Comparison of ENCODE assay signal across 34 cellular contexts in genomic region chr5:108696407-108696806, GRCh38. TPM values are rescaled to one million over a fixed set of nuclear protein-coding genes. Genes with fewer than 3 reads are reported as not detected.
DNase-seq lines count a peak whose midpoint lies in the region; ATAC-seq, FAIRE-seq and TF ChIP-seq lines count a peak whose summit lies in the region.
"Had no signal": no experiment of that assay in that cellular context is flagged by ENCODE, and none has a peak within 500 bp of the region (broad histone marks: within the 10 kb centered on the region; RNA-seq: fewer than 3 reads in every experiment).

No MANE protein-coding gene starts in this region.

- no peak for TF ChIP-seq RAD21 in A549 (conservative IDR thresholded peaks at IDR 0.05 in 1 of 2, IDR thresholded peaks at IDR 0.05 in 1 of 2)

- CTCF ChIA-PET in A549 (lab: Yijun Ruan, JAX) = interaction anchor here (1.1 kb wide), 1 partner anchor 15 kb away, joined by 3 read pairs; no protein-coding TSS in a partner anchor
- CTCF ChIA-PET in HEK293 (lab: Yijun Ruan, JAX) = interaction anchor here (0.6 kb wide), 1 partner anchor 12 kb away, joined by 3 read pairs; no protein-coding TSS in a partner anchor

- H3K36me3 ChIP-seq in GM23338 (ENCODE audit: insufficient read depth) (no peaks in the 10 kb centered on the region), HEK293 (ENCODE audit: control insufficient read depth in 2 of 2, insufficient read depth in 1 of 2, low read length in 2 of 2) (no peaks in the 10 kb centered on the region), Karpas-422 (ENCODE audit: insufficient read depth, low read length) (no peaks in the 10 kb centered on the region)
- H3K36me3 ChIP-seq: BE2C; BLaER1; BLaER1 treated with 17β-estradiol and CSF1 and Interleukin-3, amounts not matched to agents 10 nM and 100 nM had no signal

- TF ChIP-seq POLR2A in A549 (IDR thresholded peaks at IDR 0.05; ENCODE audit: low read length) = no peak

- no peak for TF ChIP-seq CTCF in A549 (IDR thresholded peaks at IDR 0.05)
- TF ChIP-seq CTCF in GM23338 (conservative IDR thresholded peaks at IDR 0.05; ENCODE audit: low read depth in 2 of 2) = no peak
- TF ChIP-seq CTCF in HEK293 (tag by site-specific recombination; IDR thresholded peaks at IDR 0.05) = no peak

- POLR2A ChIA-PET in A549 (lab: Yijun Ruan, JAX) = no interaction called here
- POLR2A ChIA-PET in HEK293 (lab: Yijun Ruan, JAX) = no interaction called here

- H3K79me2 ChIP-seq in GM23338 (replicated peaks; ENCODE audit: insufficient read depth) (no peaks in the 10 kb centered on the region), Karpas-422 (ENCODE audit: low read length) (no peaks in the 10 kb centered on the region)

- H4K20me1 ChIP-seq in GM23338 (replicated peaks; ENCODE audit: insufficient read depth) (no peaks in the 10 kb centered on the region), Karpas-422 (ENCODE audit: insufficient read depth, low read depth, low read length) (no peaks in the 10 kb centered on the region)
- H4K20me1 ChIP-seq: BLaER1; BLaER1 treated with 17β-estradiol and CSF1 and Interleukin-3, amounts not matched to agents 10 nM and 100 nM had no signal

- H3K27ac ChIP-seq in A549 = no peak overlapping the region
- no peak overlapping the region for H3K27ac ChIP-seq in GM23338 (ENCODE audit: low read depth)
- H3K27ac ChIP-seq in HEK293 (ENCODE audit: extremely low read depth, low read depth, low read length) = no peak overlapping the region
- H3K27ac ChIP-seq in Karpas-422 (ENCODE audit: low read length) = no peak overlapping the region
- H3K27ac ChIP-seq: BLaER1; BLaER1 treated with 17β-estradiol and CSF1 and Interleukin-3, amounts not matched to agents 10 nM and 100 nM; C4-2B had no signal

- DNase-seq in activated naive CD8-positive, alpha-beta T cell treated with anti-CD3 and anti-CD28 coated beads, Interleukin-2, amount 50 U/mL, for 24 hours = no peak
- DNase-seq in A549 (ENCODE audit: low read depth in 1 of 2, low spot score in 1 of 2) = no peak
- no peak for DNase-seq in GM23338 (ENCODE audit: low spot score)
- DNase-seq in hippocampal formation (lab: John Stamatoyannopoulos, UW) = no peak
- no peak for DNase-seq in Karpas-422
- DNase-seq: 8988T; ACHN; AML-193; BE2C; C1 segment of cervical spinal cord; Caco-2; Calu3; CD4-positive, alpha-beta memory T cell; CD4-positive, alpha-beta T cell; CD4-positive, CD25-positive, alpha-beta regulatory T cell; CD8-positive, alpha-beta memory T cell; CD8-positive, alpha-beta T cell; DMS 273 treated with DMSO at 0.1 percent for 48 hours; DMS153; DMS53; DMS79; DMS79 treated with DMSO at 0.1 percent for 48 hours; DND-41; EL had no signal

- no peak overlapping the region for H3K4me3 Mint-ChIP-seq in activated naive CD8-positive, alpha-beta T cell
- no peak overlapping the region for H3K4me3 Mint-ChIP-seq in activated naive CD8-positive, alpha-beta T cell treated with anti-CD3 and anti-CD28 coated beads, Interleukin-2, amount 50 U/mL, for 24 hours
- no peak overlapping the region for H3K4me3 Mint-ChIP-seq in GM23338
- H3K4me3 Mint-ChIP-seq: B cell; CD14-positive monocyte; CD4-positive, alpha-beta memory T cell; CD4-positive, alpha-beta T cell; CD4-positive, CD25-positive, alpha-beta regulatory T cell; CD8-positive, alpha-beta memory T cell; CD8-positive, alpha-beta T cell had no signal

- no peaks in the 10 kb centered on the region for H3F3A ChIP-seq in GM23338 (replicated peaks; ENCODE audit: low read depth)

- TF ChIP-seq EP300 in A549 (IDR thresholded peaks at IDR 0.05) = no peak

- WGBS in A549 (ENCODE audit: missing lambda C conversion rate) = 68% methylated on average over 5 of the region's 5 CpGs

- no peaks in the 10 kb centered on the region for H3K9me3 Mint-ChIP-seq in activated naive CD8-positive, alpha-beta T cell (ENCODE audit: low read depth)
- no peaks in the 10 kb centered on the region for H3K9me3 Mint-ChIP-seq in activated naive CD8-positive, alpha-beta T cell treated with anti-CD3 and anti-CD28 coated beads, Interleukin-2, amount 50 U/mL, for 24 hours
- H3K9me3 Mint-ChIP-seq in GM23338 = no peaks in the 10 kb centered on the region
- H3K9me3 Mint-ChIP-seq: CD4-positive, alpha-beta memory T cell; CD4-positive, alpha-beta T cell; CD8-positive, alpha-beta memory T cell; CD8-positive, alpha-beta T cell had no signal

- no peaks in the 10 kb centered on the region for H3K4me1 Mint-ChIP-seq in activated naive CD8-positive, alpha-beta T cell (ENCODE audit: low read depth)
- no peaks in the 10 kb centered on the region for H3K4me1 Mint-ChIP-seq in activated naive CD8-positive, alpha-beta T cell treated with anti-CD3 and anti-CD28 coated beads, Interleukin-2, amount 50 U/mL, for 24 hours
- H3K4me1 Mint-ChIP-seq in GM23338 = peaks cover 16% of the 10 kb centered on the region
- H3K4me1 Mint-ChIP-seq: CD14-positive monocyte; CD4-positive, alpha-beta memory T cell; CD4-positive, CD25-positive, alpha-beta regulatory T cell; CD8-positive, alpha-beta memory T cell had no signal

- no peak overlapping the region for H3K4me2 ChIP-seq in A549
- no peak overlapping the region for H3K4me2 ChIP-seq in GM23338
- H3K4me2 ChIP-seq in Karpas-422 (ENCODE audit: low read depth, low read length, poor library complexity, severe bottlenecking) = no peak overlapping the region
- H3K4me2 ChIP-seq: BLaER1; BLaER1 treated with 17β-estradiol and CSF1 and Interleukin-3, amounts not matched to agents 10 nM and 100 nM had no signal

- H3K27ac Mint-ChIP-seq in activated naive CD8-positive, alpha-beta T cell = peak overlapping the region; percentile 18
- no peak overlapping the region for H3K27ac Mint-ChIP-seq in activated naive CD8-positive, alpha-beta T cell treated with anti-CD3 and anti-CD28 coated beads, Interleukin-2, amount 50 U/mL, for 24 hours
- no peak overlapping the region for H3K27ac Mint-ChIP-seq in GM23338
- H3K27ac Mint-ChIP-seq: B cell; CD14-positive monocyte; CD4-positive, alpha-beta memory T cell; CD4-positive, alpha-beta T cell; CD8-positive, alpha-beta memory T cell; CD8-positive, alpha-beta T cell had no signal

- H3K27me3 ChIP-seq in GM23338 (ENCODE audit: insufficient read depth) (no peaks in the 10 kb centered on the region), Karpas-422 (ENCODE audit: low read length) (no peaks in the 10 kb centered on the region)
- H3K27me3 ChIP-seq: BE2C; BLaER1; BLaER1 treated with 17β-estradiol and CSF1 and Interleukin-3, amounts not matched to agents 10 nM and 100 nM had no signal

- H3K4me1 ChIP-seq in A549 = no peaks in the 10 kb centered on the region
- H3K4me1 ChIP-seq in GM23338 (ENCODE audit: insufficient read depth) = peaks cover 13% of the 10 kb centered on the region
- H3K4me1 ChIP-seq in HEK293 (ENCODE audit: control insufficient read depth, insufficient read depth, low read length) = no peaks in the 10 kb centered on the region
- H3K4me1 ChIP-seq in Karpas-422 (ENCODE audit: low read length) = no peaks in the 10 kb centered on the region
- H3K4me1 ChIP-seq: Caco-2 had no signal

- no peaks in the 10 kb centered on the region for H3K36me3 Mint-ChIP-seq in activated naive CD8-positive, alpha-beta T cell
- no peaks in the 10 kb centered on the region for H3K36me3 Mint-ChIP-seq in activated naive CD8-positive, alpha-beta T cell treated with anti-CD3 and anti-CD28 coated beads, Interleukin-2, amount 50 U/mL, for 24 hours (ENCODE audit: low read depth)
- no peaks in the 10 kb centered on the region for H3K36me3 Mint-ChIP-seq in GM23338 (ENCODE audit: low read depth)
- H3K36me3 Mint-ChIP-seq: CD14-positive monocyte; CD4-positive, alpha-beta memory T cell; CD4-positive, CD25-positive, alpha-beta regulatory T cell; CD8-positive, alpha-beta memory T cell; CD8-positive, alpha-beta T cell had no signal

- FAIRE-seq in A549 (lab: Jason Lieb, UNC) = no peak
- FAIRE-seq: A204.1, D721Med had no signal

- H2AFZ ChIP-seq in GM23338 (peak overlapping the region; percentile 43; the same call in 1 of the 2 replicates), Karpas-422 (ENCODE audit: low read length) (no peak overlapping the region)

- H3K9me2 ChIP-seq in GM23338 (ENCODE audit: insufficient read depth) (0 out of 2 replicates have a peak, but pooled peaks cover 5% of the 10 kb centered on the region), Karpas-422 (replicated peaks; ENCODE audit: insufficient read depth, low read length) (no peaks in the 10 kb centered on the region)

- H3K9me3 ChIP-seq in A549 (no peaks in the 10 kb centered on the region), HEK293 (ENCODE audit: control insufficient read depth, insufficient read depth, low read depth, low read length) (no peaks in the 10 kb centered on the region), Karpas-422 (ENCODE audit: low read length) (no peaks in the 10 kb centered on the region)
- H3K9me3 ChIP-seq: BE2C; BLaER1; BLaER1 treated with 17β-estradiol and CSF1 and Interleukin-3, amounts not matched to agents 10 nM and 100 nM; Caco-2 had no signal

- peaks cover 2% of the 10 kb centered on the region for H3K27me3 Mint-ChIP-seq in activated naive CD8-positive, alpha-beta T cell
- no peaks in the 10 kb centered on the region for H3K27me3 Mint-ChIP-seq in activated naive CD8-positive, alpha-beta T cell treated with anti-CD3 and anti-CD28 coated beads, Interleukin-2, amount 50 U/mL, for 24 hours
- H3K27me3 Mint-ChIP-seq in GM23338 (ENCODE audit: insufficient read depth, low read depth, poor library complexity) = no peaks in the 10 kb centered on the region
- H3K27me3 Mint-ChIP-seq: CD4-positive, alpha-beta T cell had no signal

- ATAC-seq in activated naive CD8-positive, alpha-beta T cell treated with anti-CD3 and anti-CD28 coated beads, Interleukin-2, amount 50 U/mL, for 24 hours = no peak
- ATAC-seq in A549 (no peak), GM23338 (no peak), HG03025 (IDR thresholded peaks at IDR 0.05; ENCODE audit: low FRiP score, unreplicated experiment) (no peak)
- ATAC-seq: CD8-positive, alpha-beta T cell had no signal

- no peak overlapping the region for H3K9ac ChIP-seq in Karpas-422 (ENCODE audit: low read length)
- H3K9ac ChIP-seq: BLaER1; BLaER1 treated with 17β-estradiol and CSF1 and Interleukin-3, amounts not matched to agents 10 nM and 100 nM had no signal

- H3K4me3 ChIP-seq in A549 = no peak overlapping the region
- H3K4me3 ChIP-seq in GM23338 = no peak overlapping the region
- H3K4me3 ChIP-seq in HEK293 (ENCODE audit: low read depth, low read length) = no peak overlapping the region
- H3K4me3 ChIP-seq in Karpas-422 (ENCODE audit: low read length) = no peak overlapping the region
- H3K4me3 ChIP-seq: BLaER1; BLaER1 treated with 17β-estradiol and CSF1 and Interleukin-3, amounts not matched to agents 10 nM and 100 nM had no signal

TF ChIP-seq in HEK293, 187 proteins besides CTCF, POLR2A, EP300 and RAD21 (continues in another document):
- 0 out of 2 replicates have a peak, but pooled peaks have one; percentile 30 for TF ChIP-seq ZBTB8A (tag by site-specific recombination; IDR thresholded peaks at IDR 0.05)

RNA-seq across cellular contexts. Expression of gene FER, which starts 51.3 kb away (rescaled TPM):
- polyA plus RNA-seq in A549 (2011; rRNA removed) (11.6 and 12.3 TPM in 2 replicates), A549 (2017; fragmentation: RNase III; extraction: RNeasy Plus Mini Kit Qiagen cat#74134 plus additional on column Dnase treatment) (3.3 to 3.8 TPM (median 3.6 TPM) in 3 replicates), GM23338 (2016; fragmentation: Nextera tagmentation; extraction: Ambion mirVana) (23.5 and 34.8 TPM in 2 replicates)
- polyA plus RNA-seq in A549 (2012; cell fraction: cytosol; rRNA removed) = 0.76 and 1.1 TPM in 2 replicates
- 0.74 and 0.86 TPM in 2 replicates for polyA plus RNA-seq in A549 (2012; cell fraction: nucleus; rRNA removed)
- 11.0 and 14.3 TPM in 2 replicates for polyA minus RNA-seq in A549 (2011; rRNA and poly(A)+ RNA removed)
- total RNA-seq in GM23338 (2014; rRNA removed; shearing (Covaris generic)) = 14.2 and 17.4 TPM in 2 replicates
- 9.2 and 14.6 TPM in 2 replicates for total RNA-seq in Karpas-422 (2014; rRNA removed; shearing (Covaris generic); ENCODE audit: low replicate concordance)
